1 cellular context compared by ENCODE assay signal in the genomic region with DNA sequence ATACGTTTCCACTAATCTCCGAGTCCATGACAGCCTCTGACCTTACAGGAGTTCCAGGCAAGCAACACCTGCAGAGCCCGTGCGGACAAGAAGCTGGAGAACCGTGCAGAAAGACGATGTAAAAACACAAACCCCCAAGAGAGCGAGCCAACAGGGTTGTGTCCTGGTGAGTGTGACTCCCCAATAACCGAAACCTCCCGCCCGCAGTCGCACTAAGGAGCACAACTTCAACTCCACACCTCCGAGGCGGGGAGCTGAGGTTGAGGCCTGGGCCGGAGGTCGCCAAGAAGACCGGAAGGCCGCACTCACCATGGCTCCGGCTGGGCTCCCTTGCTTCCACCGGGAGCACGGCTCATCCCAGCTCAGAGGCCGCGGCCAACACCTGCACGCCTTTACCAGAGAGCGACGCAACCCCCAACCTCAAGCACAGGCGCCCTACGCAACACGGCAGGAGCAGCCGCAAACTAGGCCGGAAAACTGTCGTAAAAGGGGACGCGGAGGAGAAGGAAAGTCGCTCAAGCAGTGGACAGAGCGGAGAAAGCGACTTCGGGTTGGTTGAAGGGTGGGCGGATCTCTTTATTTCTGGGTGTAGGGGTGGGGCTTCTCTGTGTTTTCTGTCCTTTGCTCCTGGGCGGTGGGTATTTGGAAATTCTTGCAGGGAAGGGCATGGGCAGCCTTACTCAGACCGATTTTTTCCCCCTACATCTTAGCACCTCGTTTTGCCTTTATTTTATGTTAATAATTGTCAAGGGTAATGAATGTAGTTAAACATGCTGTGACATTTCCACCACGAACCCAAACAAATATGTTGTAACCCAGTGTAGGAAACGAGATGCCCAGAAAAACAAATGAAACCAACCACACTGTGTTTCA.
TF ChIP-seq lines count a peak whose summit lies in the region.

DNAJC19 (minus strand) TSS at position 446 of the 873 bp plus-strand sequence; CDS start at position 312, 134 bp downstream.

TF ChIP-seq in HEK293, 187 proteins besides CTCF, POLR2A, EP300 and RAD21 (continued from another document and continues in another):
- TF ChIP-seq, protein P1, sequence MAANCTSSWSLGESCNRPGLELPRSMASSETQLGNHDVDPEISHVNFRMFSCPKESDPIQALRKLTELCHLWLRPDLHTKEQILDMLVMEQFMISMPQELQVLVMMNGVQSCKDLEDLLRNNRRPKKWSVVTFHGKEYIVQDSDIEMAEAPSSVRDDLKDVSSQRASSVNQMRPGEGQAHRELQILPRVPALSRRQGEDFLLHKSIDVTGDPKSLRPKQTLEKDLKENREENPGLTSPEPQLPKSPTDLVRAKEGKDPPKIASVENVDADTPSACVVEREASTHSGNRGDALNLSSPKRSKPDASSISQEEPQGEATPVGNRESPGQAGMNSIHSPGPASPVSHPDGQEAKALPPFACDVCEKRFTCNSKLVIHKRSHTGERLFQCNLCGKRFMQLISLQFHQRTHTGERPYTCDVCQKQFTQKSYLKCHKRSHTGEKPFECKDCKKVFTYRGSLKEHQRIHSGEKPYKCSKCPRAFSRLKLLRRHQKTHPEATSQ (tag by site-specific recombination; IDR thresholded peaks at IDR 0.05) = no peak
- TF ChIP-seq, protein P2, sequence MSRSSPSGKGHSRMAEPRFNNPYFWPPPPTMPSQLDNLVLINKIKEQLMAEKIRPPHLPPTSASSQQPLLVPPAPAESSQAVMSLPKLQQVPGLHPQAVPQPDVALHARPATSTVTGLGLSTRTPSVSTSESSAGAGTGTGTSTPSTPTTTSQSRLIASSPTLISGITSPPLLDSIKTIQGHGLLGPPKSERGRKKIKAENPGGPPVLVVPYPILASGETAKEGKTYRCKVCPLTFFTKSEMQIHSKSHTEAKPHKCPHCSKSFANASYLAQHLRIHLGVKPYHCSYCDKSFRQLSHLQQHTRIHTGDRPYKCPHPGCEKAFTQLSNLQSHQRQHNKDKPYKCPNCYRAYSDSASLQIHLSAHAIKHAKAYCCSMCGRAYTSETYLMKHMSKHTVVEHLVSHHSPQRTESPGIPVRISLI (tag by site-specific recombination; IDR thresholded peaks at IDR 0.05) = no peak
- TF ChIP-seq GLIS1 (tag by site-specific recombination; IDR thresholded peaks at IDR 0.05) (peak; percentile 9; the same call in 1 of the 2 replicates), ZNF140 (tag by site-specific recombination; IDR thresholded peaks at IDR 0.05) (no peak), ZNF600 (tag by site-specific recombination; IDR thresholded peaks at IDR 0.05) (peak; percentile 89), ZNF239 (tag by site-specific recombination; IDR thresholded peaks at IDR 0.05) (no peak), ZFP41 (tag by site-specific recombination; IDR thresholded peaks at IDR 0.05; ENCODE audit: borderline replicate concordance) (no peak), TRIM28 (IDR thresholded peaks at IDR 0.05; ENCODE audit: borderline replicate concordance, low read length) (peak; percentile 56; the same call in 1 of the 2 replicates), OSR2 (tag by site-specific recombination; IDR thresholded peaks at IDR 0.05) (no peak), ZIC2 (tag by site-specific recombination; IDR thresholded peaks at IDR 0.05) (no peak; the same call in 1 of the 2 replicates), ZNF404 (tag by site-specific recombination; IDR thresholded peaks at IDR 0.05) (no peak), ZSCAN23 (tag by site-specific recombination; IDR thresholded peaks at IDR 0.05) (no peak), ZNF248 (tag by site-specific recombination; IDR thresholded peaks at IDR 0.05) (no peak), MEIS1 (CRISPR knock-in tag; IDR thresholded peaks at IDR 0.05; ENCODE audit: borderline replicate concordance) (no peak), ZSCAN30 (tag by site-specific recombination; IDR thresholded peaks at IDR 0.05) (peak; percentile 71), ZNF341 (tag by site-specific recombination; IDR thresholded peaks at IDR 0.05; ENCODE audit: low read depth) (peak; percentile 49; the same call in 1 of the 2 replicates), ZNF548 (tag by site-specific recombination; IDR thresholded peaks at IDR 0.05) (no peak), ZNF335 (tag by site-specific recombination; conservative IDR thresholded peaks at IDR 0.05) (peak; percentile 58), ZNF837 (tag by site-specific recombination; IDR thresholded peaks at IDR 0.05) (no peak), KLF1 (tag by site-specific recombination; IDR thresholded peaks at IDR 0.05) (no peak), ZNF549 (tag by site-specific recombination; IDR thresholded peaks at IDR 0.05) (no peak), BCL11B (tag by site-specific recombination; IDR thresholded peaks at IDR 0.05; ENCODE audit: low read depth) (no peak), ZNF391 (tag by site-specific recombination; IDR thresholded peaks at IDR 0.05; ENCODE audit: borderline replicate concordance, low read depth) (peak; percentile 36; the same call in 1 of the 2 replicates), ZNF776 (tag by site-specific recombination; IDR thresholded peaks at IDR 0.05; ENCODE audit: borderline replicate concordance) (no peak), ZNF571 (tag by site-specific recombination; IDR thresholded peaks at IDR 0.05) (no peak), ZNF354C (tag by site-specific recombination; IDR thresholded peaks at IDR 0.05; ENCODE audit: borderline replicate concordance, low read depth) (no peak), ZNF488 (tag by site-specific recombination; IDR thresholded peaks at IDR 0.05) (no peak), ZNF639 (tag by site-specific recombination; IDR thresholded peaks at IDR 0.05) (no peak), ZNF792 (tag by site-specific recombination; IDR thresholded peaks at IDR 0.05) (no peak), ZBTB21 (tag by site-specific recombination; IDR thresholded peaks at IDR 0.05) (no peak), ZNF521 (tag by site-specific recombination; IDR thresholded peaks at IDR 0.05) (no peak), KLF8 (tag by site-specific recombination; IDR thresholded peaks at IDR 0.05) (peak; percentile 72), ZSCAN16 (tag by site-specific recombination; IDR thresholded peaks at IDR 0.05) (no peak), ZNF274 (IDR thresholded peaks at IDR 0.05; ENCODE audit: low read length) (no peak), ZNF274 (tag by site-specific recombination; IDR thresholded peaks at IDR 0.05; ENCODE audit: borderline replicate concordance) (no peak), ZNF518A (tag by site-specific recombination; conservative IDR thresholded peaks at IDR 0.05; ENCODE audit: low read depth) (peak; percentile 48; the same call in 1 of the 2 replicates), ZFHX2 (tag by site-specific recombination; conservative IDR thresholded peaks at IDR 0.05) (peak; percentile 68), ZNF48 (tag by site-specific recombination; IDR thresholded peaks at IDR 0.05) (no peak), ZNF114 (tag by site-specific recombination; IDR thresholded peaks at IDR 0.05) (no peak), ZNF654 (tag by site-specific recombination; IDR thresholded peaks at IDR 0.05; ENCODE audit: low read depth) (no peak), ZNF133 (tag by site-specific recombination; IDR thresholded peaks at IDR 0.05) (no peak)
- TF ChIP-seq, protein P3, sequence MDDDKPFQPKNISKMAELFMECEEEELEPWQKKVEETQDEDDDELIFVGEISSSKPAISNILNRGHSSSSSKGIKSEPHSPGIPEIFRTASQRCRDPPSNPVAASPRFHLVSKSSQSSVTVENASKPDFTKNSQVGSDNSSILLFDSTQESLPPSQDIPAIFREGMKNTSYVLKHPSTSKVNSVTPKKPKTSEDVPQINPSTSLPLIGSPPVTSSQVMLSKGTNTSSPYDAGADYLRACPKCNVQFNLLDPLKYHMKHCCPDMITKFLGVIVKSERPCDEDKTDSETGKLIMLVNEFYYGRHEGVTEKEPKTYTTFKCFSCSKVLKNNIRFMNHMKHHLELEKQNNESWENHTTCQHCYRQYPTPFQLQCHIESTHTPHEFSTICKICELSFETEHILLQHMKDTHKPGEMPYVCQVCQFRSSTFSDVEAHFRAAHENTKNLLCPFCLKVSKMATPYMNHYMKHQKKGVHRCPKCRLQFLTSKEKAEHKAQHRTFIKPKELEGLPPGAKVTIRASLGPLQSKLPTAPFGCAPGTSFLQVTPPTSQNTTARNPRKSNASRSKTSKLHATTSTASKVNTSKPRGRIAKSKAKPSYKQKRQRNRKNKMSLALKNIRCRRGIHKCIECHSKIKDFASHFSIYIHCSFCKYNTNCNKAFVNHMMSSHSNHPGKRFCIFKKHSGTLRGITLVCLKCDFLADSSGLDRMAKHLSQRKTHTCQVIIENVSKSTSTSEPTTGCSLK (tag by site-specific recombination; IDR thresholded peaks at IDR 0.05) = no peak
- TF ChIP-seq, protein P4, sequence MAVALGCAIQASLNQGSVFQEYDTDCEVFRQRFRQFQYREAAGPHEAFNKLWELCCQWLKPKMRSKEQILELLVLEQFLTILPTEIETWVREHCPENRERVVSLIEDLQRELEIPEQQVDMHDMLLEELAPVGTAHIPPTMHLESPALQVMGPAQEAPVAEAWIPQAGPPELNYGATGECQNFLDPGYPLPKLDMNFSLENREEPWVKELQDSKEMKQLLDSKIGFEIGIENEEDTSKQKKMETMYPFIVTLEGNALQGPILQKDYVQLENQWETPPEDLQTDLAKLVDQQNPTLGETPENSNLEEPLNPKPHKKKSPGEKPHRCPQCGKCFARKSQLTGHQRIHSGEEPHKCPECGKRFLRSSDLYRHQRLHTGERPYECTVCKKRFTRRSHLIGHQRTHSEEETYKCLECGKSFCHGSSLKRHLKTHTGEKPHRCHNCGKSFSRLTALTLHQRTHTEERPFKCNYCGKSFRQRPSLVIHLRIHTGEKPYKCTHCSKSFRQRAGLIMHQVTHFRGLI (tag by site-specific recombination; IDR thresholded peaks at IDR 0.05) = peak; percentile 93
- TF ChIP-seq, protein P5, sequence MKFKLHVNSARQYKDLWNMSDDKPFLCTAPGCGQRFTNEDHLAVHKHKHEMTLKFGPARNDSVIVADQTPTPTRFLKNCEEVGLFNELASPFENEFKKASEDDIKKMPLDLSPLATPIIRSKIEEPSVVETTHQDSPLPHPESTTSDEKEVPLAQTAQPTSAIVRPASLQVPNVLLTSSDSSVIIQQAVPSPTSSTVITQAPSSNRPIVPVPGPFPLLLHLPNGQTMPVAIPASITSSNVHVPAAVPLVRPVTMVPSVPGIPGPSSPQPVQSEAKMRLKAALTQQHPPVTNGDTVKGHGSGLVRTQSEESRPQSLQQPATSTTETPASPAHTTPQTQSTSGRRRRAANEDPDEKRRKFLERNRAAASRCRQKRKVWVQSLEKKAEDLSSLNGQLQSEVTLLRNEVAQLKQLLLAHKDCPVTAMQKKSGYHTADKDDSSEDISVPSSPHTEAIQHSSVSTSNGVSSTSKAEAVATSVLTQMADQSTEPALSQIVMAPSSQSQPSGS (tag by site-specific recombination; IDR thresholded peaks at IDR 0.05; ENCODE audit: low read depth) = no peak
- TF ChIP-seq, protein P6, sequence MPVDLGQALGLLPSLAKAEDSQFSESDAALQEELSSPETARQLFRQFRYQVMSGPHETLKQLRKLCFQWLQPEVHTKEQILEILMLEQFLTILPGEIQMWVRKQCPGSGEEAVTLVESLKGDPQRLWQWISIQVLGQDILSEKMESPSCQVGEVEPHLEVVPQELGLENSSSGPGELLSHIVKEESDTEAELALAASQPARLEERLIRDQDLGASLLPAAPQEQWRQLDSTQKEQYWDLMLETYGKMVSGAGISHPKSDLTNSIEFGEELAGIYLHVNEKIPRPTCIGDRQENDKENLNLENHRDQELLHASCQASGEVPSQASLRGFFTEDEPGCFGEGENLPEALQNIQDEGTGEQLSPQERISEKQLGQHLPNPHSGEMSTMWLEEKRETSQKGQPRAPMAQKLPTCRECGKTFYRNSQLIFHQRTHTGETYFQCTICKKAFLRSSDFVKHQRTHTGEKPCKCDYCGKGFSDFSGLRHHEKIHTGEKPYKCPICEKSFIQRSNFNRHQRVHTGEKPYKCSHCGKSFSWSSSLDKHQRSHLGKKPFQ (tag by site-specific recombination; IDR thresholded peaks at IDR 0.05) = no peak
